1 cellular context compared by ENCODE assay signal in the genomic region with DNA sequence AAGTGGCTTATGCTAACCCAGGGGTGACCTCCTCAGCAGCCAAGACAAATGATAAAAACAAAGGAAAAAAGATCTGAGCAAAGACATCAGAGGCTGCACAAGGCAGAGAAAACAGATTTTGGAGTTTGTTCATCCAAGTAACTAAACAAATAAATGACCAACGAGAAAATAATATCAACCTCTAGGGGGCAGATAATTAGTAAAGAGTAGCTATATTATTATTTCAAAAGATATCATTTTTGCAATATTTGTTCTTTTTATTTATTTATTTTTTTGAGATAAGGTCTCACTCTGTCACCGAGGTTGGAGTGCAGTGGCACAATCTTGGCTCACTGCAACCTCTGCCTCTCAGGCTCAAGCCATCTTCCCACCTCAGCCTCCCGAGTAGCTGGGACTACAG.
TF ChIP-seq lines count a peak whose summit lies in the region.

No MANE protein-coding gene starts in this region.

TF ChIP-seq in SK-N-SH, 30 proteins besides CTCF, POLR2A, EP300 and RAD21 (continued from another document):
- TF ChIP-seq, protein P1, sequence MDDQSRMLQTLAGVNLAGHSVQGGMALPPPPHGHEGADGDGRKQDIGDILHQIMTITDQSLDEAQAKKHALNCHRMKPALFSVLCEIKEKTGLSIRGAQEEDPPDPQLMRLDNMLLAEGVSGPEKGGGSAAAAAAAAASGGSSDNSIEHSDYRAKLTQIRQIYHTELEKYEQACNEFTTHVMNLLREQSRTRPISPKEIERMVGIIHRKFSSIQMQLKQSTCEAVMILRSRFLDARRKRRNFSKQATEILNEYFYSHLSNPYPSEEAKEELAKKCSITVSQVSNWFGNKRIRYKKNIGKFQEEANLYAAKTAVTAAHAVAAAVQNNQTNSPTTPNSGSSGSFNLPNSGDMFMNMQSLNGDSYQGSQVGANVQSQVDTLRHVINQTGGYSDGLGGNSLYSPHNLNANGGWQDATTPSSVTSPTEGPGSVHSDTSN (IDR thresholded peaks at IDR 0.05), result no peak
